In genomic region chr3:152149832-152150231, GRCh38 we compare ENCODE assay signal across 20 cellular contexts.
DNase-seq lines count a peak whose midpoint lies in the region; ATAC-seq, FAIRE-seq and TF ChIP-seq lines count a peak whose summit lies in the region.
"Had no signal": no experiment of that assay in that cellular context is flagged by ENCODE, and none has a peak within 500 bp of the region (broad histone marks: within the 10 kb centered on the region; RNA-seq: fewer than 3 reads in every experiment).

No MANE protein-coding gene starts in this region.

- intact Hi-C loops in sigmoid colon (cut with DNase I) = no loop called here

- H3K27ac Mint-ChIP-seq in endothelial cell (ENCODE audit: unreplicated experiment) = no peak overlapping the region

- TF ChIP-seq EP300 in A549 (IDR thresholded peaks at IDR 0.05) (no peak), sigmoid colon (IDR thresholded peaks at IDR 0.05) (no peak)

- no peak for ATAC-seq in A549
- ATAC-seq in RWPE2 (ENCODE audit: low read depth) = peak; percentile 82
- ATAC-seq in HG03025 (IDR thresholded peaks at IDR 0.05; ENCODE audit: low FRiP score, unreplicated experiment) = no peak
- ATAC-seq: GM12878, Panc1 had no signal

- no peaks in the 10 kb centered on the region for H3K9me3 ChIP-seq in A549
- H3K9me3 ChIP-seq in RWPE2 (ENCODE audit: severe bottlenecking) = peaks cover 1% of the 10 kb centered on the region
- no peaks in the 10 kb centered on the region for H3K9me3 ChIP-seq in sigmoid colon

- no peak overlapping the region for H3K4me2 ChIP-seq in A549

- no peak for TF ChIP-seq POLR2A in A549 (IDR thresholded peaks at IDR 0.05; ENCODE audit: low read length)
- no peak for TF ChIP-seq POLR2A in sigmoid colon (IDR thresholded peaks at IDR 0.05)

- DNase-seq in A549 (ENCODE audit: low read depth in 1 of 2, low spot score in 1 of 2) (no peak), RWPE2 (ENCODE audit: low spot score) (no peak), choroid plexus epithelial cell (ENCODE audit: low read depth) (peak; percentile 47), sigmoid colon (no peak), endothelial cell (ENCODE audit: low spot score) (no peak), GF-D8 (lab: John Stamatoyannopoulos, UW) (no peak)
- DNase-seq in stimulated activated CD4-positive, alpha-beta T cell treated with anti-CD3 and anti-CD28 coated beads, Interleukin-2, amount 100 ng/mL, for 48 hours = no peak
- DNase-seq: AML-193; Calu3; CD4-positive, CD25-positive, alpha-beta regulatory T cell; HCEC 1CT; NCI-H1092; NCI-H345; NCI-H69; NK-92 treated with Interleukin-12 subunit alpha and Interleukin-12 subunit beta, amount 100 ng/mL, for 24 hours; SHP77 had no signal

- peak; percentile 28 for FAIRE-seq in A549 (lab: Jason Lieb, UNC)
- FAIRE-seq: GM12878, HTR-8/SVneo had no signal

- H3K27me3 ChIP-seq in RWPE2 (ENCODE audit: insufficient read depth, poor library complexity, severe bottlenecking) (no peaks in the 10 kb centered on the region), sigmoid colon (no peaks in the 10 kb centered on the region)

- H3K4me3 ChIP-seq in A549 (no peak overlapping the region), RWPE2 (ENCODE audit: severe bottlenecking) (no peak overlapping the region), choroid plexus epithelial cell (ENCODE audit: low read depth, low read length) (no peak overlapping the region), sigmoid colon (no peak overlapping the region)
- H3K4me3 ChIP-seq: GM12878 had no signal

- H3K4me3 Mint-ChIP-seq in endothelial cell (ENCODE audit: unreplicated experiment) = no peak overlapping the region
- H3K4me3 Mint-ChIP-seq: CD4-positive, CD25-positive, alpha-beta regulatory T cell had no signal

- 86% methylated on average over 1 of the region's 1 CpG for WGBS in A549 (ENCODE audit: missing lambda C conversion rate)
- 95 to 100% methylated on average over 1 of the region's 1 CpG for WGBS in sigmoid colon, 2 donors

- TF ChIP-seq RAD21 in A549 (conservative IDR thresholded peaks at IDR 0.05 in 1 of 2, IDR thresholded peaks at IDR 0.05 in 1 of 2) = no peak

- CTCF ChIA-PET in A549 (lab: Yijun Ruan, JAX) = no interaction called here

- TF ChIP-seq CTCF in A549 (IDR thresholded peaks at IDR 0.05) = no peak
- no peak for TF ChIP-seq CTCF in RWPE2 (IDR thresholded peaks at IDR 0.05; ENCODE audit: poor library complexity, severe bottlenecking)
- no peak for TF ChIP-seq CTCF in choroid plexus epithelial cell (conservative IDR thresholded peaks at IDR 0.05; ENCODE audit: low read depth, low read length)
- TF ChIP-seq CTCF in sigmoid colon (IDR thresholded peaks at IDR 0.05) = no peak
- TF ChIP-seq CTCF in endothelial cell (IDR thresholded peaks at IDR 0.05; ENCODE audit: unreplicated experiment) = no peak

- H3K9me3 Mint-ChIP-seq in endothelial cell (ENCODE audit: unreplicated experiment) = no peaks in the 10 kb centered on the region

- H3K36me3 ChIP-seq in RWPE2 (ENCODE audit: low read depth) = no peaks in the 10 kb centered on the region
- no peaks in the 10 kb centered on the region for H3K36me3 ChIP-seq in sigmoid colon

- POLR2A ChIA-PET in A549 (lab: Yijun Ruan, JAX) = no interaction called here

- no peaks in the 10 kb centered on the region for H3K4me1 ChIP-seq in A549
- peaks cover 28% of the 10 kb centered on the region for H3K4me1 ChIP-seq in RWPE2 (ENCODE audit: insufficient read depth, poor library complexity, severe bottlenecking)
- H3K4me1 ChIP-seq in sigmoid colon = peaks cover 0 to 29% (median 8%) of the 10 kb centered on the region in 4 donors

- no peaks in the 10 kb centered on the region for H3K27me3 Mint-ChIP-seq in endothelial cell (ENCODE audit: unreplicated experiment)
- H3K27me3 Mint-ChIP-seq: CD4-positive, CD25-positive, alpha-beta regulatory T cell had no signal

- H3K27ac ChIP-seq in A549 = no peak overlapping the region
- H3K27ac ChIP-seq in RWPE2 (ENCODE audit: poor library complexity, severe bottlenecking) = peak overlapping the region; percentile 83
- H3K27ac ChIP-seq in sigmoid colon = peak overlapping the region in 3 of 4 donors; percentile 12 to 77 (median 68)

- H3K36me3 Mint-ChIP-seq in endothelial cell (ENCODE audit: low read depth, unreplicated experiment) = no peaks in the 10 kb centered on the region

- no peaks in the 10 kb centered on the region for H3K4me1 Mint-ChIP-seq in endothelial cell (ENCODE audit: unreplicated experiment)
- H3K4me1 Mint-ChIP-seq: CD4-positive, CD25-positive, alpha-beta regulatory T cell had no signal

TF ChIP-seq in A549, 52 proteins besides CTCF, POLR2A, EP300 and RAD21:
- TF ChIP-seq CEBPB (IDR thresholded peaks at IDR 0.05) (no peak), MAZ (IDR thresholded peaks at IDR 0.05; ENCODE audit: borderline replicate concordance, low read depth, low read length) (no peak)
TF ChIP-seq in A549: peak in this region for 0.

Comparison
In these comparisons a context has a peak if more than half of its experiments do, and no peak if none do; other contexts are left out.
1. H3K27ac ChIP-seq: peak in RWPE2 (single experiment) and sigmoid colon (3 of 4); none in A549 (0 of 2).